ENCODE assay signal across 8 cellular contexts in the genomic region with DNA sequence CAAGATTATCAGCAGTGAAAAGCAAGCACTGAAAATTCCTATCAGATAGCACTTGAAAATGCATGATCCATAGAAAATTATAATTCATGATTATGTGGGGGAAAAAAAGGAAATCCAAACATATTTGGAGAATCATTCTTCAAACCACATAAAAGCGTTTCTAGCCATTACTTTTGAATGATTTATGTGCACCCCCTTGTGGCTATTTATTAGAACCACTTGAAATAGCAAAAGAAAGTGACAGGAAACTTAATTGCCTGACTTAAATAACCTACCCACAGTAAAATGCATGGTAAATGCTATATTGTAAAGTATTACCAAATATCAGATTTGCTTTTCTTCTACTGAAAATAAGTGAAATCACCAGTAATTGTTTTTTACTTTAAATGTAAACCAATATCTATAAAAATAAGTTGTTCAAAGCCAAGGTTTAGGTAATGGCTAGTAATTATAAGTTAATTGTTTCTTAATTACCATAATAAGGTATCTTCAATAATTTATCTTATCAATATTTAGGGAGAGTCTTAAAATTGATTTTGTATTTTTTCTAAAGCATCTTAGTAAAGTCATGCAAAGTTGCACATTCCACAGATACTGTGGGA.
A peak's percentile ranks its signal among the peaks of the same experiment; 100 is the strongest.
DNase-seq lines count a peak whose midpoint lies in the region; ATAC-seq, FAIRE-seq and TF ChIP-seq lines count a peak whose summit lies in the region.

No MANE protein-coding gene starts in this region.

- no peaks in the 10 kb centered on the region for H3K9me3 ChIP-seq in astrocyte (ENCODE audit: insufficient read depth, low read depth, low read length)

- H2AFZ ChIP-seq in astrocyte (ENCODE audit: low read depth, low read length), result no peak overlapping the region

- H3K79me2 ChIP-seq in astrocyte (ENCODE audit: insufficient read depth, low read length), result peaks cover 9% of the 10 kb centered on the region

- TF ChIP-seq CTCF in astrocyte (IDR thresholded peaks at IDR 0.05; ENCODE audit: insufficient read depth, low read depth, low read length), result peak; percentile 55

- no peak overlapping the region for H3K4me3 Mint-ChIP-seq in astrocyte (ENCODE audit: unreplicated experiment)
- no peak overlapping the region for H3K4me3 Mint-ChIP-seq in stimulated activated effector memory CD8-positive, alpha-beta T cell treated with anti-CD3 and anti-CD28 coated beads, Interleukin-12 subunit alpha, Interleukin-12 subunit beta, amount 100 ng/mL, for 72 hours

- H4K20me1 ChIP-seq in astrocyte (ENCODE audit: insufficient read depth, low read length), result no peaks in the 10 kb centered on the region

- H3K4me3 ChIP-seq in astrocyte (ENCODE audit: insufficient read depth, low read depth, low read length), result no peak overlapping the region

- H3K4me1 ChIP-seq in astrocyte (ENCODE audit: insufficient read depth, low read length), result no peaks in the 10 kb centered on the region

- no peaks in the 10 kb centered on the region for H3K9me3 Mint-ChIP-seq in astrocyte (ENCODE audit: unreplicated experiment)
- peaks cover 18% of the 10 kb centered on the region for H3K9me3 Mint-ChIP-seq in stimulated activated effector memory CD8-positive, alpha-beta T cell treated with anti-CD3 and anti-CD28 coated beads, Interleukin-12 subunit alpha, Interleukin-12 subunit beta, amount 100 ng/mL, for 72 hours

- no peak overlapping the region for H3K27ac Mint-ChIP-seq in astrocyte (ENCODE audit: unreplicated experiment)
- H3K27ac Mint-ChIP-seq in stimulated activated effector memory CD8-positive, alpha-beta T cell treated with anti-CD3 and anti-CD28 coated beads, Interleukin-12 subunit alpha, Interleukin-12 subunit beta, amount 100 ng/mL, for 72 hours, result no peak overlapping the region

- no peaks in the 10 kb centered on the region for H3K36me3 ChIP-seq in astrocyte (ENCODE audit: insufficient read depth, low read length)

- H3K27ac ChIP-seq in astrocyte (ENCODE audit: low read depth, low read length), result no peak overlapping the region

- no peaks in the 10 kb centered on the region for H3K36me3 Mint-ChIP-seq in astrocyte (ENCODE audit: low read depth, unreplicated experiment)
- H3K36me3 Mint-ChIP-seq in stimulated activated effector memory CD8-positive, alpha-beta T cell treated with anti-CD3 and anti-CD28 coated beads, Interleukin-12 subunit alpha, Interleukin-12 subunit beta, amount 100 ng/mL, for 72 hours, result no peaks in the 10 kb centered on the region

- H3K27me3 Mint-ChIP-seq in astrocyte (ENCODE audit: low read depth, unreplicated experiment), result no peaks in the 10 kb centered on the region

- no peak overlapping the region for H3K4me2 ChIP-seq in astrocyte (ENCODE audit: low read length)

- no peaks in the 10 kb centered on the region for H3K27me3 ChIP-seq in astrocyte (ENCODE audit: insufficient read depth, low read length)

- H3K9ac ChIP-seq in astrocyte (ENCODE audit: low read length), result no peak overlapping the region

- ATAC-seq in GM21367 (IDR thresholded peaks at IDR 0.05; ENCODE audit: unreplicated experiment) (peak; percentile 51), GM21717 (IDR thresholded peaks at IDR 0.05; ENCODE audit: unreplicated experiment) (no peak)
- ATAC-seq in stimulated activated effector memory CD8-positive, alpha-beta T cell treated with anti-CD3 and anti-CD28 coated beads, Interleukin-12 subunit alpha, Interleukin-12 subunit beta, amount 100 ng/mL, for 72 hours, result no peak

- DNase-seq in AG20443 (ENCODE audit: low spot score), result peak; percentile 21
- peak; percentile 57 for DNase-seq in NCI-H2171 treated with DMSO at 0.1 percent for 48 hours (lab: John Stamatoyannopoulos, UW)
- DNase-seq in astrocyte (ENCODE audit: low read depth), result peak; percentile 53
- peak; percentile 78 for DNase-seq in left kidney (ENCODE audit: low read depth, low spot score)
- no peak for DNase-seq in NK-92 treated with Interleukin-12 subunit alpha and Interleukin-12 subunit beta, amount 100 ng/mL, for 24 hours (lab: John Stamatoyannopoulos, UW)
- DNase-seq in stimulated activated effector memory CD8-positive, alpha-beta T cell treated with anti-CD3 and anti-CD28 coated beads, Interleukin-12 subunit alpha, Interleukin-12 subunit beta, amount 100 ng/mL, for 72 hours (ENCODE audit: low spot score in 2 of 2), result no peak

- no peak for FAIRE-seq in astrocyte (lab: Jason Lieb, UNC)

- peaks cover 31% of the 10 kb centered on the region for H3K4me1 Mint-ChIP-seq in astrocyte (ENCODE audit: low read depth, unreplicated experiment)
- no peaks in the 10 kb centered on the region for H3K4me1 Mint-ChIP-seq in stimulated activated effector memory CD8-positive, alpha-beta T cell treated with anti-CD3 and anti-CD28 coated beads, Interleukin-12 subunit alpha, Interleukin-12 subunit beta, amount 100 ng/mL, for 72 hours

Comparison
In these comparisons a context has a peak if more than half of its experiments do, and no peak if none do; other contexts are left out.
1. DNase-seq: peak in AG20443 (single experiment), NCI-H2171 treated with DMSO at 0.1 percent for 48 hours (single experiment), astrocyte (single experiment) and left kidney (single experiment); none in NK-92 treated with Interleukin-12 subunit alpha and Interleukin-12 subunit beta, amount 100 ng/mL, for 24 hours (single experiment) and stimulated activated effector memory CD8-positive, alpha-beta T cell treated with anti-CD3 and anti-CD28 coated beads, Interleukin-12 subunit alpha, Interleukin-12 subunit beta, amount 100 ng/mL, for 72 hours (0 of 2).